Comparison of ENCODE assay signal across 34 cellular contexts in the genomic region with DNA sequence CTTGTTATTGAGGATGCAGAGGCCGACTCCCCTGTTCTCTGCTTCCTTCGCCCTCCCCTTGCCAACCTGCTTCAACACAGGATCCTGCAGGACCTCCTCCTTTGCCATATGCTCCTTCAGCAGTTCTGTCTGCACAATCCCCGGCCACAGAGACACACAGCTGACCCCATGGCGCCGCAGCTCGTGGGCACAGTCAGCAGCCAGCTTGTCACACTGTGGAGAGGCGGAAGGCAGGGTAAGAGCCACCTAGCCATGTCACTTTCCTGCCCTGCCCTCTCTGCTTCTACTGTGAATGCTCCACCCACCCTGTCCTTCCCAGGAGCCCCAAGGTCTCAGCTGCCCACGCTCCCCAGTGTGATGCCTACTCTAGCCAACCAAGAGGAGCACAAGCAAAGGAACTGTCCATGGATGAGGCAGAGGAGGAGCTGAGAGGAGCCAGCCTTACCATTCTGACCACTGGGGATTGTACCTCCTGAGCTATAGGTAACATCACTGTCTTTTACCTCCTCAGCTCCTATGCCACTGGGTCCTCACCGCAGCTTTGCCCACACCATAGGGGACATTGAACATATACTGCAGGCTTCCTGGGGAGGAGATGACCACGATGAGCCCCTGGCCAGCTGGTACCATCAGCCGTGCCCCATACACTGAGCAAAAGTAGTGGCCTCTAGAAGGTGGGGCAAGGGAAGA. TPM values are rescaled to one million over a fixed set of nuclear protein-coding genes. Genes with fewer than 3 reads are reported as not detected.
"Had no signal": no experiment of that assay in that cellular context is flagged by ENCODE, and none has a peak within 500 bp of the region (broad histone marks: within the 10 kb centered on the region; RNA-seq: fewer than 3 reads in every experiment).

No MANE protein-coding gene starts in this region.

- H3K4me3 Mint-ChIP-seq: activated B cell treated with CpG ODN at 0.5 μM for 24 hours; activated CD8-positive, alpha-beta T cell treated with anti-CD3 and anti-CD28 coated beads for 36 hours; activated naive CD8-positive, alpha-beta T cell; activated T-cell treated with anti-CD3 and anti-CD28 coated beads, Interleukin-2, amount 50 U/mL, for 4 hours; activated T-helper 17 cell treated with anti-CD3 and anti-CD28 coated beads, Interleukin-2, amount 50 U/mL, for 72 hours; central memory CD8-positive, alpha-beta T cell; effector memory CD8-positive, alpha-beta T cell; T-helper 17 cell; T-helper 2 cell treated with Interferon-gamma antibody and Interleukin-4, amounts not matched to agents 5 μg/mL and 100 μg/mL, for 36 hours had no signal

- H3K9me3 ChIP-seq: esophagus muscularis mucosa, gastrocnemius medialis had no signal

- H3K27ac ChIP-seq: brain microvascular endothelial cell, esophagus muscularis mucosa, foreskin keratinocyte, gastrocnemius medialis, WERI-Rb-1 had no signal

- H3K27ac Mint-ChIP-seq: activated B cell treated with CpG ODN at 0.5 μM for 24 hours; activated CD8-positive, alpha-beta T cell treated with anti-CD3 and anti-CD28 coated beads for 36 hours; activated naive CD8-positive, alpha-beta T cell; activated T-helper 17 cell treated with anti-CD3 and anti-CD28 coated beads, Interleukin-2, amount 50 U/mL, for 72 hours; T-helper 2 cell treated with Interferon-gamma antibody and Interleukin-4, amounts not matched to agents 5 μg/mL and 100 μg/mL, for 36 hours had no signal

- H3K27me3 ChIP-seq: brain microvascular endothelial cell, esophagus muscularis mucosa, foreskin keratinocyte, gastrocnemius medialis had no signal

- DNase-seq: activated B cell treated with CpG ODN at 0.5 μM for 24 hours; activated CD4-positive, alpha-beta T cell treated with anti-CD3 and anti-CD28 coated beads for 48 hours; activated CD4-positive, alpha-beta T cell treated with anti-CD3 and anti-CD28 coated beads, Interleukin-2, amount 50 U/mL, for 1 hour; activated CD4-positive, alpha-beta T cell treated with anti-CD3 and anti-CD28 coated beads, Interleukin-2, amount 50 U/mL, for 48 hours; activated CD8-positive, alpha-beta memory T cell treated with anti-CD3 and anti-CD28 coated beads for 24 hours; activated CD8-positive, alpha-beta T cell treated with anti-CD3 and anti-CD28 coated beads for 36 hours; activated effector memory CD4-positive, alpha-beta T cell treated with Interleukin-2 at 50 U/mL for 16 hours; activated gamma-delta T cell treated with Interleukin-2 at 50 U/mL for 16 hours; activated naive CD4-positive, alpha-beta T cell treated with anti-CD3 and anti-CD28 coated beads, Interleukin-2, amount 50 U/mL, for 16 hours; activated naive CD4-positive, alpha-beta T cell treated with Interleukin-2 at 50 U/mL for 16 hours; activated T-cell treated with anti-CD3 and anti-CD28 coated beads, Interleukin-2, amount 50 U/mL, for 4 hours; amniotic stem cell; anterior cingulate cortex; brain microvascular endothelial cell; cortex of kidney; dermis blood vessel endothelial cell; effector CD4-positive, alpha-beta T cell; effector memory CD8-positive, alpha-beta T cell; erythroblast; foreskin keratinocyte; gastrocnemius medialis; glutamatergic neuron; T-helper 1 cell; T-helper 17 cell; T1000; WERI-Rb-1 had no signal

- H3K27me3 Mint-ChIP-seq: activated B cell treated with CpG ODN at 0.5 μM for 24 hours; activated CD8-positive, alpha-beta T cell treated with anti-CD3 and anti-CD28 coated beads for 36 hours; activated naive CD8-positive, alpha-beta T cell; activated T-helper 17 cell treated with anti-CD3 and anti-CD28 coated beads, Interleukin-2, amount 50 U/mL, for 72 hours; central memory CD8-positive, alpha-beta T cell; effector memory CD8-positive, alpha-beta T cell; T-helper 17 cell had no signal

- H3K4me1 ChIP-seq: gastrocnemius medialis had no signal

- ATAC-seq: activated CD4-positive, CD25-positive, alpha-beta regulatory T cell treated with anti-CD3 and anti-CD28 coated beads, Interleukin-2, amount 50 U/mL, for 24 hours; activated CD8-positive, alpha-beta T cell treated with anti-CD3 and anti-CD28 coated beads for 36 hours; activated T-cell treated with anti-CD3 and anti-CD28 coated beads, Interleukin-2, amount 50 U/mL, for 4 hours; activated T-helper 17 cell treated with anti-CD3 and anti-CD28 coated beads, Interleukin-2, amount 50 U/mL, for 72 hours; effector memory CD8-positive, alpha-beta T cell; foreskin keratinocyte; gastrocnemius medialis; T-helper 17 cell had no signal

- H3K9me3 Mint-ChIP-seq: activated B cell treated with CpG ODN at 0.5 μM for 24 hours; activated CD8-positive, alpha-beta T cell treated with anti-CD3 and anti-CD28 coated beads for 36 hours; activated T-cell treated with anti-CD3 and anti-CD28 coated beads, Interleukin-2, amount 50 U/mL, for 4 hours; activated T-helper 17 cell treated with anti-CD3 and anti-CD28 coated beads, Interleukin-2, amount 50 U/mL, for 72 hours; central memory CD8-positive, alpha-beta T cell; effector memory CD8-positive, alpha-beta T cell; T-helper 2 cell treated with Interferon-gamma antibody and Interleukin-4, amounts not matched to agents 5 μg/mL and 100 μg/mL, for 36 hours had no signal

- H3K4me3 ChIP-seq: esophagus muscularis mucosa, gastrocnemius medialis had no signal

RNA-seq across cellular contexts. Expression of a gene that starts 15.5 kb away (rescaled TPM):
- total RNA-seq: astrocyte, chondrocyte had no signal
